ENCODE assay signal across 1 cellular context in genomic region chr20:63896136-63896890, GRCh38.
TF ChIP-seq lines count a peak whose summit lies in the region.

No MANE protein-coding gene starts in this region.

TF ChIP-seq in H1, 55 proteins besides CTCF, POLR2A, EP300 and RAD21 (continued from another document):
- TF ChIP-seq RNF2 (IDR thresholded peaks at IDR 0.05; ENCODE audit: borderline replicate concordance, low read depth, low read length, missing control alignments, poor library complexity, severe bottlenecking) = no peak
- TF ChIP-seq TCF12 (IDR thresholded peaks at IDR 0.05; ENCODE audit: low read depth, low read length) = no peak
- TF ChIP-seq SP4 (IDR thresholded peaks at IDR 0.05; ENCODE audit: low read length) = no peak
